ENCODE assay signal across 20 cellular contexts in the genomic region with DNA sequence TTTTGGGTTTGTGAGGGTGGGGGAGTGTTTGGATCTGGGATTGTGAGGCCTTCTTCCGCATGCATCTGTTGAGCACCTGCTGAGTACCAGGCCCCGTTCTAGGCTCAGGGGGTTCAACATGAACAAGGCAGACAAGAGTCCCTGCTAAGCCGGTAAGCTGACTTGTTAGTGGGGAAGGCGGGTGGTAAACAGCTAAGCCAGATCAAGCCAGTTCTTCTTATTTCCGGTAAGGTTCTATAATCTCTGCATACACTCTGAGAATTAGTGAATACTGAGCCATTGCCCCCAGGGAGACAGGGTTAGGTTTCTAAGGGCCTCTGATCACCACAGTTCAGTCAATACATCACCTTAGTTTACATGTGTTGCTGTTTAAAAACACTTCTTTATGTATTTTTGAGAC. TPM values are rescaled to one million over a fixed set of nuclear protein-coding genes. Genes with fewer than 3 reads are reported as not detected.
"Had no signal": no experiment of that assay in that cellular context is flagged by ENCODE, and none has a peak within 500 bp of the region (broad histone marks: within the 10 kb centered on the region; RNA-seq: fewer than 3 reads in every experiment).

No MANE protein-coding gene starts in this region.

- H3K4me3 Mint-ChIP-seq: activated CD4-positive, alpha-beta T cell treated with anti-CD3 and anti-CD28 coated beads, Interleukin-2, amount 10 ng/mL, durations not matched to agents 7 days and 5 days; activated CD8-positive, alpha-beta T cell treated with anti-CD3 and anti-CD28 coated beads, Interleukin-2, amount 10 ng/mL, durations not matched to agents 7 days and 5 days; activated naive CD4-positive, alpha-beta T cell treated with anti-CD3 and anti-CD28 coated beads for 36 hours; activated naive CD8-positive, alpha-beta T cell treated with anti-CD3 and anti-CD28 coated beads, Interleukin-2, amount 50 U/mL, for 24 hours; activated T-cell treated with anti-CD3 and anti-CD28 coated beads, Interleukin-2, amount 50 U/mL, for 24 hours; brain; naive thymus-derived CD8-positive, alpha-beta T cell; stimulated activated memory B cell treated with anti-CD40 and anti-IgM and Interleukin-4, amounts not matched to agents 10 μg/mL and 1 μg/mL and 100 μg/mL, for 72 hours had no signal

- H3K27ac Mint-ChIP-seq: activated CD4-positive, alpha-beta T cell treated with anti-CD3 and anti-CD28 coated beads, Interleukin-2, amount 10 ng/mL, durations not matched to agents 7 days and 5 days; activated CD8-positive, alpha-beta T cell treated with anti-CD3 and anti-CD28 coated beads, Interleukin-2, amount 10 ng/mL, durations not matched to agents 7 days and 5 days; activated naive CD4-positive, alpha-beta T cell treated with anti-CD3 and anti-CD28 coated beads for 36 hours; activated naive CD8-positive, alpha-beta T cell treated with anti-CD3 and anti-CD28 coated beads, Interleukin-2, amount 50 U/mL, for 24 hours; activated T-cell treated with anti-CD3 and anti-CD28 coated beads, Interleukin-2, amount 50 U/mL, for 24 hours; activated T-helper 2 cell treated with anti-CD3 and anti-CD28 coated beads, Interferon-gamma antibody, Interleukin-2, Interleukin-4, amounts not matched to agents 10 μg/mL and 5 μg/mL and 100 μg/mL, durations not matched to agents 14 hours and 24 hours and 36 hours; stimulated activated memory B cell treated with anti-CD40 and anti-IgM and Interleukin-4, amounts not matched to agents 10 μg/mL and 1 μg/mL and 100 μg/mL, for 72 hours had no signal

- H3K4me3 ChIP-seq: lower lobe of right lung, right lobe of liver, smooth muscle cell, thyroid gland had no signal

- H2AFZ ChIP-seq: parathyroid adenoma had no signal

- H3K9me3 ChIP-seq: lower lobe of right lung, right lobe of liver, thyroid gland had no signal

- H3K27me3 Mint-ChIP-seq: activated CD4-positive, alpha-beta T cell treated with anti-CD3 and anti-CD28 coated beads, Interleukin-2, amount 10 ng/mL, durations not matched to agents 7 days and 5 days; activated T-cell treated with anti-CD3 and anti-CD28 coated beads, Interleukin-2, amount 50 U/mL, for 24 hours; brain had no signal

- H3K4me2 ChIP-seq: smooth muscle cell had no signal

- H3K9me3 Mint-ChIP-seq: activated CD4-positive, alpha-beta T cell treated with anti-CD3 and anti-CD28 coated beads, Interleukin-2, amount 10 ng/mL, durations not matched to agents 7 days and 5 days; activated naive CD4-positive, alpha-beta T cell treated with anti-CD3 and anti-CD28 coated beads for 36 hours; activated naive CD8-positive, alpha-beta T cell treated with anti-CD3 and anti-CD28 coated beads, Interleukin-2, amount 50 U/mL, for 24 hours; activated T-cell treated with anti-CD3 and anti-CD28 coated beads, Interleukin-2, amount 50 U/mL, for 24 hours; activated T-helper 2 cell treated with anti-CD3 and anti-CD28 coated beads, Interferon-gamma antibody, Interleukin-2, Interleukin-4, amounts not matched to agents 10 μg/mL and 5 μg/mL and 100 μg/mL, durations not matched to agents 14 hours and 24 hours and 36 hours; brain; naive thymus-derived CD8-positive, alpha-beta T cell; stimulated activated memory B cell treated with anti-CD40 and anti-IgM and Interleukin-4, amounts not matched to agents 10 μg/mL and 1 μg/mL and 100 μg/mL, for 72 hours had no signal

- H3K9ac ChIP-seq: parathyroid adenoma had no signal

- H3K27me3 ChIP-seq: right lobe of liver, thyroid gland had no signal

- DNase-seq: activated CD4-positive, alpha-beta T cell treated with anti-CD3 and anti-CD28 coated beads, Interleukin-2, amount 10 ng/mL, durations not matched to agents 7 days and 5 days; activated CD8-positive, alpha-beta T cell treated with anti-CD3 and anti-CD28 coated beads, Interleukin-2, amount 10 ng/mL, durations not matched to agents 7 days and 5 days; activated naive CD4-positive, alpha-beta T cell treated with anti-CD3 and anti-CD28 coated beads for 36 hours; activated naive CD8-positive, alpha-beta T cell treated with anti-CD3 and anti-CD28 coated beads, Interleukin-2, amount 50 U/mL, for 24 hours; activated T-cell treated with anti-CD3 and anti-CD28 coated beads, Interleukin-2, amount 50 U/mL, for 24 hours; central memory CD4-positive, alpha-beta T cell; effector CD4-positive, alpha-beta T cell; hippocampal formation; islet precursor cell; left colon; lower lobe of right lung; naive thymus-derived CD8-positive, alpha-beta T cell; right lobe of liver; stimulated activated CD4-positive, alpha-beta T cell treated with anti-CD3 and anti-CD28 coated beads, Interleukin-4, amount 100 ng/mL, for 4 hours; thyroid gland had no signal

- H3K27ac ChIP-seq: lower lobe of right lung, parathyroid adenoma, right lobe of liver, thyroid gland had no signal

- H3K4me1 ChIP-seq: lower lobe of right lung, parathyroid adenoma, right lobe of liver, thyroid gland had no signal

- H3K4me1 Mint-ChIP-seq: activated CD4-positive, alpha-beta T cell treated with anti-CD3 and anti-CD28 coated beads, Interleukin-2, amount 10 ng/mL, durations not matched to agents 7 days and 5 days; brain had no signal

RNA-seq across cellular contexts. Expression of a gene that starts 9.9 kb away (rescaled TPM):
- total RNA-seq: activated CD4-positive, alpha-beta T cell treated with anti-CD3 and anti-CD28 coated beads, Interleukin-2, amount 10 ng/mL, durations not matched to agents 7 days and 5 days; naive thymus-derived CD8-positive, alpha-beta T cell had no signal
